In the genomic region with DNA sequence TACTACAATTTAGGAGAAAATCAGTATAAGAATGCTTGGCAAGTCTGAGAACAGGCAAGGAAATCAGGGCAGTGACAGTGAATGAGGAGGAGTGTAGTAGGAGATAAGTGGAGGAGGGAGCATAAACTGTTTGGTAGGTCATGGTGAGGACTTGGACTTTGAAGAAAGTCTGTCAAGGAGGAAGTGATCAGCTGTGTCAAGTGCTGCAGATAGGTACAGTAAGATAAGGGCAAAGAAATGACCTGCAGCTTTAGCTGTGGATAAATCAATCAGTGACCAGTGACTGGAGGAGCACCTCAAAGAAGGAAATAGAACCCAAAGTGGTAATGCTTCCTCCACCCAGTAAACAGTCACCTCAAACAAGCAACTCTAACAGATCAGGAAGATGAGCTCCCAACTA, we compare ENCODE assay signal across 12 cellular contexts.
DNase-seq lines count a peak whose midpoint lies in the region; ATAC-seq and TF ChIP-seq lines count a peak whose summit lies in the region.
"Had no signal": no experiment of that assay in that cellular context is flagged by ENCODE, and none has a peak within 500 bp of the region (broad histone marks: within the 10 kb centered on the region; RNA-seq: fewer than 3 reads in every experiment).

No MANE protein-coding gene starts in this region.

- H3K4me1 Mint-ChIP-seq in CD4-positive, CD25-positive, alpha-beta regulatory T cell = peaks cover 51 to 78% (median 64%) of the 10 kb centered on the region in 4 donors
- H3K4me1 Mint-ChIP-seq in activated naive CD8-positive, alpha-beta T cell treated with anti-CD3 and anti-CD28 coated beads, Interleukin-2, amount 10 ng/mL, durations not matched to agents 7 days and 5 days = peaks cover 41% of the 10 kb centered on the region

- H2BK120ac ChIP-seq in neuronal stem cell (ENCODE audit: low read depth, low read length) = no peak overlapping the region

- H3K4me3 ChIP-seq in CD4-positive, CD25-positive, alpha-beta regulatory T cell (ENCODE audit: low read depth, low read length) = peak overlapping the region; percentile 29
- H3K4me3 ChIP-seq in neuronal stem cell (ENCODE audit: low read length in 2 of 2) (no peak overlapping the region), ascending aorta (no peak overlapping the region)
- H3K4me3 ChIP-seq: SK-N-MC had no signal

- no peak overlapping the region for H4K8ac ChIP-seq in neuronal stem cell (ENCODE audit: low read depth, low read length)

- H2AK5ac ChIP-seq in neuronal stem cell (ENCODE audit: low read depth, low read length) = no peak overlapping the region

- TF ChIP-seq CTCF in ascending aorta (IDR thresholded peaks at IDR 0.05) = no peak

- no peak overlapping the region for H3K4me2 ChIP-seq in neuronal stem cell (ENCODE audit: insufficient read depth, low read length, poor library complexity, severe bottlenecking)

- no peak overlapping the region for H3K27ac ChIP-seq in CD4-positive, CD25-positive, alpha-beta regulatory T cell (ENCODE audit: insufficient read depth, low read length, poor library complexity, severe bottlenecking)
- H3K27ac ChIP-seq in neuronal stem cell (replicated peaks; ENCODE audit: low read length) (no peak overlapping the region), ascending aorta (no peak overlapping the region)
- H3K27ac ChIP-seq: epithelial cell of prostate, SK-N-MC had no signal

- peaks cover 18% of the 10 kb centered on the region for H3K36me3 Mint-ChIP-seq in CD4-positive, CD25-positive, alpha-beta regulatory T cell
- peaks cover 9% of the 10 kb centered on the region for H3K36me3 Mint-ChIP-seq in activated naive CD8-positive, alpha-beta T cell treated with anti-CD3 and anti-CD28 coated beads, Interleukin-2, amount 10 ng/mL, durations not matched to agents 7 days and 5 days

- no peak overlapping the region for H2AFZ ChIP-seq in neuronal stem cell (ENCODE audit: low read length)

- H3K27me3 ChIP-seq in CD4-positive, CD25-positive, alpha-beta regulatory T cell (ENCODE audit: control insufficient read depth, insufficient read depth, low read length) = no peaks in the 10 kb centered on the region
- no peaks in the 10 kb centered on the region for H3K27me3 ChIP-seq in neuronal stem cell (ENCODE audit: control insufficient read depth in 3 of 3, insufficient read depth in 3 of 3, low read depth in 1 of 3, low read length in 3 of 3)
- H3K27me3 ChIP-seq in ascending aorta = no peaks in the 10 kb centered on the region

- no peak overlapping the region for H4K91ac ChIP-seq in neuronal stem cell (ENCODE audit: low read depth, low read length, poor library complexity)

- H2BK15ac ChIP-seq in neuronal stem cell (ENCODE audit: low read length) = no peak overlapping the region

- POLR2A ChIA-PET in activated naive CD8-positive, alpha-beta T cell treated with anti-CD3 and anti-CD28 coated beads, Interleukin-2, amount 10 ng/mL, durations not matched to agents 7 days and 5 days (lab: Charles Lee) = interaction anchor here (0.7 to 1.1 kb wide), 2 partner anchors 264 to 943 kb away, joined by 3 read pairs; no protein-coding TSS in a partner anchor

- no peak overlapping the region for H3K14ac ChIP-seq in neuronal stem cell (ENCODE audit: low read length)

- intact Hi-C loops in ascending aorta (cut with DNase I) = no loop called here

- H3K4me1 ChIP-seq in CD4-positive, CD25-positive, alpha-beta regulatory T cell (ENCODE audit: control insufficient read depth, insufficient read depth, low read length, poor library complexity, severe bottlenecking) = peaks cover 83% of the 10 kb centered on the region
- H3K4me1 ChIP-seq in neuronal stem cell (ENCODE audit: control insufficient read depth in 2 of 2, insufficient read depth in 1 of 2, low read depth in 1 of 2, low read length in 2 of 2) = no peaks in the 10 kb centered on the region
- no peaks in the 10 kb centered on the region for H3K4me1 ChIP-seq in ascending aorta

- ATAC-seq in CD4-positive, CD25-positive, alpha-beta regulatory T cell (ENCODE audit: low read depth in 2 of 2) = no peak
- ATAC-seq in GM18909 (IDR thresholded peaks at IDR 0.05; ENCODE audit: poor library complexity, unreplicated experiment) (peak; percentile 79), HG03342 (IDR thresholded peaks at IDR 0.05; ENCODE audit: unreplicated experiment) (peak; percentile 56), GM18520 (IDR thresholded peaks at IDR 0.05; ENCODE audit: unreplicated experiment) (no peak)
- peak; percentile 42 for ATAC-seq in activated naive CD8-positive, alpha-beta T cell treated with anti-CD3 and anti-CD28 coated beads, Interleukin-2, amount 10 ng/mL, durations not matched to agents 7 days and 5 days (ENCODE audit: low read depth)

- peaks cover 4% of the 10 kb centered on the region for H3K27me3 Mint-ChIP-seq in CD4-positive, CD25-positive, alpha-beta regulatory T cell
- no peaks in the 10 kb centered on the region for H3K27me3 Mint-ChIP-seq in activated naive CD8-positive, alpha-beta T cell treated with anti-CD3 and anti-CD28 coated beads, Interleukin-2, amount 10 ng/mL, durations not matched to agents 7 days and 5 days

- no peak overlapping the region for H2BK12ac ChIP-seq in neuronal stem cell (ENCODE audit: low read length)

- no peak overlapping the region for H2BK5ac ChIP-seq in neuronal stem cell (ENCODE audit: low read length)

- no peak for DNase-seq in CD4-positive, CD25-positive, alpha-beta regulatory T cell
- DNase-seq in activated naive CD8-positive, alpha-beta T cell treated with anti-CD3 and anti-CD28 coated beads, Interleukin-2, amount 10 ng/mL, durations not matched to agents 7 days and 5 days = no peak
- no peak for DNase-seq in activated effector memory CD4-positive, alpha-beta T cell treated with Interleukin-2 at 50 U/mL for 16 hours
- DNase-seq in neuronal stem cell (ENCODE audit: low spot score) = no peak
- no peak for DNase-seq in ascending aorta (ENCODE audit: low spot score in 2 of 2)
- DNase-seq: NCI-H2171 treated with DMSO at 0.1 percent for 48 hours, posterior cingulate gyrus had no signal

- no peaks in the 10 kb centered on the region for H3K36me3 ChIP-seq in CD4-positive, CD25-positive, alpha-beta regulatory T cell (ENCODE audit: control insufficient read depth, insufficient read depth, low read length)
- H3K36me3 ChIP-seq in neuronal stem cell (replicated peaks in 1 of 2; ENCODE audit: control insufficient read depth in 2 of 2, insufficient read depth in 2 of 2, low read length in 2 of 2) (no peaks in the 10 kb centered on the region), ascending aorta (no peaks in the 10 kb centered on the region)

- peak overlapping the region; percentile 8 to 70 (median 38) for H3K4me3 Mint-ChIP-seq in CD4-positive, CD25-positive, alpha-beta regulatory T cell
- H3K4me3 Mint-ChIP-seq in activated naive CD8-positive, alpha-beta T cell treated with anti-CD3 and anti-CD28 coated beads, Interleukin-2, amount 10 ng/mL, durations not matched to agents 7 days and 5 days = peak overlapping the region; percentile 34

- no peaks in the 10 kb centered on the region for H3K9me3 ChIP-seq in CD4-positive, CD25-positive, alpha-beta regulatory T cell (ENCODE audit: control insufficient read depth in 2 of 2, low read length in 2 of 2)
- H3K9me3 ChIP-seq in neuronal stem cell (replicated peaks in 1 of 2; ENCODE audit: control insufficient read depth in 2 of 2, insufficient read depth in 1 of 2, low read depth in 1 of 2, low read length in 2 of 2) (no peaks in the 10 kb centered on the region), ascending aorta (no peaks in the 10 kb centered on the region)

- no peak overlapping the region for H3K23ac ChIP-seq in neuronal stem cell (ENCODE audit: low read depth, low read length, poor library complexity)

- H3K79me1 ChIP-seq in neuronal stem cell (ENCODE audit: low read depth, low read length) = no peaks in the 10 kb centered on the region

- H3K4ac ChIP-seq in neuronal stem cell (ENCODE audit: low read length) = no peak overlapping the region

- no peak overlapping the region for H3K18ac ChIP-seq in neuronal stem cell (ENCODE audit: low read length)

- H3K9me3 Mint-ChIP-seq in CD4-positive, CD25-positive, alpha-beta regulatory T cell = no peaks in the 10 kb centered on the region
- no peaks in the 10 kb centered on the region for H3K9me3 Mint-ChIP-seq in activated naive CD8-positive, alpha-beta T cell treated with anti-CD3 and anti-CD28 coated beads, Interleukin-2, amount 10 ng/mL, durations not matched to agents 7 days and 5 days

- no peak overlapping the region for H3K9ac ChIP-seq in neuronal stem cell (ENCODE audit: low read depth, low read length, poor library complexity)

- H3K27ac Mint-ChIP-seq in CD4-positive, CD25-positive, alpha-beta regulatory T cell = peak overlapping the region; percentile 27 to 76 (median 47)
- H3K27ac Mint-ChIP-seq in activated naive CD8-positive, alpha-beta T cell treated with anti-CD3 and anti-CD28 coated beads, Interleukin-2, amount 10 ng/mL, durations not matched to agents 7 days and 5 days = peak overlapping the region; percentile 67

Comparison
In these comparisons a context has a peak if more than half of its experiments do, and no peak if none do; other contexts are left out.
1. ATAC-seq: peak in GM18909 (single experiment), HG03342 (single experiment) and activated naive CD8-positive, alpha-beta T cell treated with anti-CD3 and anti-CD28 coated beads, Interleukin-2, amount 10 ng/mL, durations not matched to agents 7 days and 5 days (single experiment); none in CD4-positive, CD25-positive, alpha-beta regulatory T cell (0 of 2) and GM18520 (single experiment).